In genomic region chr2:180122874-180123273, GRCh38 we compare ENCODE assay signal across 22 cellular contexts.
DNase-seq lines count a peak whose midpoint lies in the region; ATAC-seq and TF ChIP-seq lines count a peak whose summit lies in the region.
"Had no signal": no experiment of that assay in that cellular context is flagged by ENCODE, and none has a peak within 500 bp of the region (broad histone marks: within the 10 kb centered on the region; RNA-seq: fewer than 3 reads in every experiment).

No MANE protein-coding gene starts in this region.

- H3K27me3 ChIP-seq in brain microvascular endothelial cell (replicated peaks): no peaks in the 10 kb centered on the region
- H3K27me3 ChIP-seq in left lung: no peaks in the 10 kb centered on the region
- no peaks in the 10 kb centered on the region for H3K27me3 ChIP-seq in CD4-positive, alpha-beta memory T cell (ENCODE audit: insufficient read depth, low read length)
- H3K27me3 ChIP-seq: colonic mucosa had no signal

- H3K9me3 ChIP-seq in left lung: no peaks in the 10 kb centered on the region
- no peaks in the 10 kb centered on the region for H3K9me3 ChIP-seq in CD4-positive, alpha-beta memory T cell (ENCODE audit: control insufficient read depth in 1 of 2, low read length in 2 of 2)
- H3K9me3 ChIP-seq: colonic mucosa, prostate gland, transverse colon had no signal

- no peak for TF ChIP-seq POLR2A in GM18505 (IDR thresholded peaks at IDR 0.05; ENCODE audit: borderline replicate concordance, extremely low read depth, insufficient read depth, insufficient read length)

- H3K4me1 Mint-ChIP-seq in HFFc6 (ENCODE audit: low read depth): peaks cover 35% of the 10 kb centered on the region
- H3K4me1 Mint-ChIP-seq in CD4-positive, alpha-beta memory T cell: peaks cover 0 to 7% (median 4%) of the 10 kb centered on the region in 4 donors

- no peaks in the 10 kb centered on the region for H3K9me3 Mint-ChIP-seq in HFFc6
- no peaks in the 10 kb centered on the region for H3K9me3 Mint-ChIP-seq in CD4-positive, alpha-beta memory T cell
- H3K9me3 Mint-ChIP-seq: GM23338; natural killer cell treated with Interleukin-12 subunit alpha and Interleukin-12 subunit beta and Interleukin-15 and Interleukin-18, amount 100 ng/mL, for 72 hours had no signal

- no peaks in the 10 kb centered on the region for H3K36me3 Mint-ChIP-seq in HFFc6 (ENCODE audit: low read depth)
- H3K36me3 Mint-ChIP-seq in CD4-positive, alpha-beta memory T cell: no peaks in the 10 kb centered on the region
- H3K36me3 Mint-ChIP-seq: natural killer cell treated with Interleukin-12 subunit alpha and Interleukin-12 subunit beta and Interleukin-15 and Interleukin-18, amount 100 ng/mL, for 72 hours had no signal

- intact Hi-C loops in left lung (cut with DNase I): no loop called here
- intact Hi-C loops in CD4-positive, alpha-beta memory T cell (cut with micrococcal nuclease): no loop called here

- H3K27ac Mint-ChIP-seq in HFFc6: peak overlapping the region; percentile 60
- no peak overlapping the region for H3K27ac Mint-ChIP-seq in CD4-positive, alpha-beta memory T cell
- H3K27ac Mint-ChIP-seq: GM23338; natural killer cell treated with Interleukin-12 subunit alpha and Interleukin-12 subunit beta and Interleukin-15 and Interleukin-18, amount 100 ng/mL, for 72 hours had no signal

- DNase-seq in AG08395 (ENCODE audit: low spot score) (peak; percentile 4), HFFc6 (peak; percentile 79), brain microvascular endothelial cell (peak; percentile 77), iris pigment epithelial cell (ENCODE audit: low read depth) (peak; percentile 59), dermis blood vessel endothelial cell (no peak), left lung (no peak)
- DNase-seq in CD4-positive, alpha-beta memory T cell: no peak
- DNase-seq: activated CD4-positive, alpha-beta T cell treated with anti-CD3 and anti-CD28 coated beads for 1 hour; amniotic stem cell; colonic mucosa; glutamatergic neuron; KBM-7; NCI-H1092; NCI-H526 treated with DMSO at 0.1 percent for 48 hours; stimulated activated naive CD4-positive, alpha-beta T cell; T-helper 9 cell; transverse colon had no signal

- ATAC-seq in GM18505 (IDR thresholded peaks at IDR 0.05; ENCODE audit: unreplicated experiment): no peak
- ATAC-seq in left lung: no peak
- ATAC-seq: GM23338; natural killer cell treated with Interleukin-12 subunit alpha and Interleukin-12 subunit beta and Interleukin-15 and Interleukin-18, amount 100 ng/mL, for 72 hours had no signal

- POLR2A ChIA-PET in CD4-positive, alpha-beta memory T cell (lab: Charles Lee; ENCODE audit: partially characterized antibody): no interaction called here

- H3K27ac ChIP-seq in brain microvascular endothelial cell: no peak overlapping the region
- no peak overlapping the region for H3K27ac ChIP-seq in left lung
- H3K27ac ChIP-seq in CD4-positive, alpha-beta memory T cell (ENCODE audit: low read depth, low read length): no peak overlapping the region
- H3K27ac ChIP-seq: colonic mucosa, prostate gland, transverse colon had no signal

- in situ Hi-C loops in brain microvascular endothelial cell (cut with HindIII; ENCODE audit: low pct_ligation_motif_present, low sequenced_read_pairs): no loop called here

- TF ChIP-seq CTCF in HFFc6 (IDR thresholded peaks at IDR 0.05) (no peak), brain microvascular endothelial cell (IDR thresholded peaks at IDR 0.05; ENCODE audit: low read depth, low read length, missing control alignments) (no peak), left lung (IDR thresholded peaks at IDR 0.05) (no peak)

- H3K4me3 ChIP-seq in brain microvascular endothelial cell (ENCODE audit: low read depth, low read length) (no peak overlapping the region), left lung (no peak overlapping the region)
- H3K4me3 ChIP-seq in CD4-positive, alpha-beta memory T cell (ENCODE audit: low read length in 2 of 2): no peak overlapping the region
- H3K4me3 ChIP-seq: colonic mucosa, GM23338, lung, prostate gland, transverse colon had no signal

- CTCF ChIA-PET in CD4-positive, alpha-beta memory T cell (lab: Charles Lee; ENCODE audit: partially characterized antibody): interaction anchor here (0.9 to 6.4 kb wide), 5 partner anchors 8 to 1593 kb away, joined by 3 to 95 read pairs (median 16); no protein-coding TSS in a partner anchor

- H3K36me3 ChIP-seq in brain microvascular endothelial cell (replicated peaks): no peaks in the 10 kb centered on the region
- no peaks in the 10 kb centered on the region for H3K36me3 ChIP-seq in left lung
- no peaks in the 10 kb centered on the region for H3K36me3 ChIP-seq in CD4-positive, alpha-beta memory T cell (ENCODE audit: insufficient read depth, low read length)
- H3K36me3 ChIP-seq: colonic mucosa, prostate gland, transverse colon had no signal

- H3K4me1 ChIP-seq in left lung: no peaks in the 10 kb centered on the region
- H3K4me1 ChIP-seq in CD4-positive, alpha-beta memory T cell (ENCODE audit: insufficient read depth, low read length): no peaks in the 10 kb centered on the region
- H3K4me1 ChIP-seq: colonic mucosa had no signal

- H3K4me3 Mint-ChIP-seq in HFFc6: no peak overlapping the region
- H3K4me3 Mint-ChIP-seq in CD4-positive, alpha-beta memory T cell: no peak overlapping the region
- H3K4me3 Mint-ChIP-seq: GM23338; natural killer cell treated with Interleukin-12 subunit alpha and Interleukin-12 subunit beta and Interleukin-15 and Interleukin-18, amount 100 ng/mL, for 72 hours had no signal

- H3K27me3 Mint-ChIP-seq in HFFc6 (ENCODE audit: insufficient read depth): no peaks in the 10 kb centered on the region
- H3K27me3 Mint-ChIP-seq in CD4-positive, alpha-beta memory T cell: peaks cover 2 to 7% of the 10 kb centered on the region in 2 donors

Comparison
In these comparisons a context has a peak if more than half of its experiments do, and no peak if none do; other contexts are left out.
1. DNase-seq: peak in AG08395 (single experiment), HFFc6 (single experiment), brain microvascular endothelial cell (single experiment) and iris pigment epithelial cell (single experiment); none in dermis blood vessel endothelial cell (single experiment), left lung (0 of 2) and CD4-positive, alpha-beta memory T cell (0 of 5).